In the genomic region with DNA sequence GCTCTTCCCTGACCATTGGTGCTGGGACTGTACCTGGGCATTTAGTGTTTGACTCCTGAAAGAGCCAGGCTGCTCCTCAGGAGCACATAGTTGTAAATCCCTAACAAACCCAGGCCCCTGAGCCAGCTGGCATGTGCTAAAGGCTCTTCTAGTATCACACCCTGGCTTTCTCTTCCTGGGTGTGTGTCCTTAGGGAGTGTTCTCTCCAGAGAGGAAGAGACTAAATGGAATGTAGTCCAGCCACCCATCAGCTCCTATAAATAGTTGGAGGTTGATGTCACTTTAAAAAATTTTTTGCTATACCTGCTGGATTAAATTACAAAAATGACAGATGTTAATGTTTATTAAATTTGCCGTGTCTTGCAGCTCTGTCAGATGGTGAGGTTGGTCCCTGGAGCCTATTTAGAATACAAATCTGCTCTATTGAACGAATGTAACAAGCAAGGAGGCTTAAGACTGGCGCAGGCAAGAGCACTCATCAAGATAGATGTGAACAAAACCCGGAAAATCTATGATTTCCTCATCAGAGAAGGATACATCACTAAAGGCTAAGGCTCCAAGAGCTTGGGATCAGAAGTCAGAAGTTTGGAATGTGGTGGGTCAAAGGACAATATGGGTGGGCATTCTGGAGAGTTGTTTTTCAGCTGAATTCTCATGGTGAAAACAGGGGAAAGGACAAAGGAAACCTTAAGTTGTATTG, we compare ENCODE assay signal across 13 cellular contexts. TPM values are rescaled to one million over a fixed set of nuclear protein-coding genes. Genes with fewer than 3 reads are reported as not detected.
DNase-seq lines count a peak whose midpoint lies in the region; ATAC-seq and TF ChIP-seq lines count a peak whose summit lies in the region.
"Had no signal": no experiment of that assay in that cellular context is flagged by ENCODE, and none has a peak within 500 bp of the region (broad histone marks: within the 10 kb centered on the region; RNA-seq: fewer than 3 reads in every experiment).

No MANE protein-coding gene starts in this region.

- H3K36me3 ChIP-seq in RWPE2 (ENCODE audit: low read depth) (peaks cover 71% of the 10 kb centered on the region), prostate gland (peaks cover 0 to 4% of the 10 kb centered on the region in 2 donors), testis (ENCODE audit: low read depth, missing control alignments) (no peaks in the 10 kb centered on the region)

- WGBS in prostate gland, result 46% methylated on average over 4 of the region's 4 CpGs
- WGBS in testis, 2 donors, result 82 to 86% methylated on average over 4 of the region's 4 CpGs

- ATAC-seq in RWPE2 (ENCODE audit: low read depth), result peak; percentile 97
- ATAC-seq in GM21360 (IDR thresholded peaks at IDR 0.05; ENCODE audit: unreplicated experiment), result no peak
- ATAC-seq: Panc1 had no signal

- intact Hi-C loops in prostate gland (cut with DNase I) (no loop called here), testis (cut with DNase I; ENCODE audit: low total_unique reads) (no loop called here)

- H3K27ac ChIP-seq in RWPE2 (ENCODE audit: poor library complexity, severe bottlenecking), result peak overlapping the region; percentile 96
- peak overlapping the region; percentile 37 to 38 for H3K27ac ChIP-seq in prostate gland
- no peak overlapping the region for H3K27ac ChIP-seq in coronary artery
- H3K27ac ChIP-seq in testis, result no peak overlapping the region

- H3K27me3 ChIP-seq in RWPE2 (ENCODE audit: insufficient read depth, poor library complexity, severe bottlenecking) (no peaks in the 10 kb centered on the region), prostate gland (replicated peaks; ENCODE audit: insufficient read depth) (no peaks in the 10 kb centered on the region), testis (no peaks in the 10 kb centered on the region)

- no peak for TF ChIP-seq POLR2A in prostate gland (IDR thresholded peaks at IDR 0.05)
- no peak for TF ChIP-seq POLR2A in testis (IDR thresholded peaks at IDR 0.05)

- H3K4me1 ChIP-seq in RWPE2 (ENCODE audit: insufficient read depth, poor library complexity, severe bottlenecking), result peaks cover 38% of the 10 kb centered on the region
- peaks cover 3% of the 10 kb centered on the region for H3K4me1 ChIP-seq in prostate gland (replicated peaks)
- H3K4me1 ChIP-seq in testis, result no peaks in the 10 kb centered on the region

- DNase-seq in GM03348 (ENCODE audit: low spot score) (peak; percentile 81), RWPE2 (ENCODE audit: low spot score) (peak; percentile 77), fibroblast of pulmonary artery (ENCODE audit: low read depth) (peak; percentile 82), prostate gland (ENCODE audit: low spot score) (peak; percentile 82), coronary artery (ENCODE audit: low spot score) (no peak), testis (no peak), T-helper 2 cell (no peak)
- DNase-seq: activated CD8-positive, alpha-beta memory T cell treated with anti-CD3 and anti-CD28 coated beads, Interleukin-2, amount 50 U/mL, for 4 hours; DND-41; effector CD4-positive, alpha-beta T cell; naive B cell had no signal

- H3K4me3 ChIP-seq in RWPE2 (ENCODE audit: severe bottlenecking), result no peak overlapping the region
- no peak overlapping the region for H3K4me3 ChIP-seq in fibroblast of pulmonary artery (replicated peaks; ENCODE audit: low read depth, low read length)
- H3K4me3 ChIP-seq in prostate gland, result no peak overlapping the region
- H3K4me3 ChIP-seq in coronary artery, result no peak overlapping the region
- no peak overlapping the region for H3K4me3 ChIP-seq in testis

- H3K9me3 ChIP-seq in RWPE2 (ENCODE audit: severe bottlenecking) (no peaks in the 10 kb centered on the region), prostate gland (no peaks in the 10 kb centered on the region), testis (no peaks in the 10 kb centered on the region)

- TF ChIP-seq CTCF in RWPE2 (IDR thresholded peaks at IDR 0.05; ENCODE audit: poor library complexity, severe bottlenecking) (no peak), fibroblast of pulmonary artery (IDR thresholded peaks at IDR 0.05; ENCODE audit: low read length, missing control alignments) (no peak), prostate gland (IDR thresholded peaks at IDR 0.05) (no peak), coronary artery (IDR thresholded peaks at IDR 0.05) (no peak), testis (IDR thresholded peaks at IDR 0.05) (no peak)

RNA-seq across cellular contexts. Expression of a gene that starts 13.1 kb away (rescaled TPM):
- 10 to 100 TPM; 28.7 to 31.0 TPM for total RNA-seq in prostate gland
- 10 to 100 TPM; 36.1 to 38.3 TPM for total RNA-seq in testis
- 26.6 TPM for polyA plus RNA-seq in testis (ENCODE audit: insufficient read depth, low read depth, low replicate concordance)

Comparison
In these comparisons a context has a peak if more than half of its experiments do, and no peak if none do; other contexts are left out.
1. DNase-seq: peak in GM03348 (single experiment), RWPE2 (single experiment), fibroblast of pulmonary artery (single experiment) and prostate gland (single experiment); none in coronary artery (single experiment), testis (single experiment) and T-helper 2 cell (0 of 5).
2. H3K27ac ChIP-seq: peak in RWPE2 (single experiment) and prostate gland (2 of 2); none in coronary artery (0 of 2) and testis (0 of 2).